ENCODE assay signal across 21 cellular contexts in genomic region chrX:57587607-57588006, GRCh38. TPM values are rescaled to one million over a fixed set of nuclear protein-coding genes. Genes with fewer than 3 reads are reported as not detected.
A peak's percentile ranks its signal among the peaks of the same experiment; 100 is the strongest.
DNase-seq lines count a peak whose midpoint lies in the region; ATAC-seq and TF ChIP-seq lines count a peak whose summit lies in the region.
"Had no signal": no experiment of that assay in that cellular context is flagged by ENCODE, and none has a peak within 500 bp of the region (broad histone marks: within the 10 kb centered on the region; RNA-seq: fewer than 3 reads in every experiment).

No MANE protein-coding gene starts in this region.

- peak; percentile 39 for DNase-seq in GM12865 (ENCODE audit: low read depth)
- DNase-seq in left ventricle myocardium inferior: no peak
- no peak for DNase-seq in GM19240 (ENCODE audit: insufficient read length, low spot score)
- no peak for DNase-seq in activated naive CD4-positive, alpha-beta T cell treated with anti-CD3 and anti-CD28 coated beads, Interleukin-2, amount 10 ng/mL, durations not matched to agents 7 days and 5 days
- DNase-seq: foreskin fibroblast; HFFc6; IMR-90; NCI-H1092 treated with DMSO at 0.1 percent for 48 hours; NCI-H2081; NK-92 treated with Interleukin-12 subunit alpha and Interleukin-12 subunit beta, amount 100 ng/mL, for 24 hours; stimulated activated CD4-positive, alpha-beta T cell treated with anti-CD3 and anti-CD28 coated beads, Interleukin-4, amount 100 ng/mL, for 4 hours had no signal

- H3K4me3 Mint-ChIP-seq in activated naive CD4-positive, alpha-beta T cell treated with anti-CD3 and anti-CD28 coated beads, Interleukin-2, amount 10 ng/mL, durations not matched to agents 7 days and 5 days: no peak overlapping the region
- H3K4me3 Mint-ChIP-seq: CD14-positive monocyte, HFFc6 had no signal

- H3K27ac Mint-ChIP-seq in activated naive CD4-positive, alpha-beta T cell treated with anti-CD3 and anti-CD28 coated beads, Interleukin-2, amount 10 ng/mL, durations not matched to agents 7 days and 5 days: no peak overlapping the region
- H3K27ac Mint-ChIP-seq: activated T-helper 2 cell treated with anti-CD3 and anti-CD28 coated beads, Interferon-gamma antibody, Interleukin-2, Interleukin-4, amounts not matched to agents 10 μg/mL and 5 μg/mL and 100 μg/mL, durations not matched to agents 14 hours and 24 hours and 36 hours; HFFc6 had no signal

- no peaks in the 10 kb centered on the region for H4K20me1 ChIP-seq in OCI-LY3 (ENCODE audit: insufficient read depth, low read length)

- H3K36me3 ChIP-seq in OCI-LY3 (replicated peaks; ENCODE audit: low read depth, low read length) (no peaks in the 10 kb centered on the region), left ventricle myocardium inferior (no peaks in the 10 kb centered on the region)

- H3K9me3 ChIP-seq in OCI-LY3 (ENCODE audit: insufficient read depth, low read length) (no peaks in the 10 kb centered on the region), left ventricle myocardium inferior (replicated peaks) (no peaks in the 10 kb centered on the region)

- H3K36me3 Mint-ChIP-seq in activated naive CD4-positive, alpha-beta T cell treated with anti-CD3 and anti-CD28 coated beads, Interleukin-2, amount 10 ng/mL, durations not matched to agents 7 days and 5 days: no peaks in the 10 kb centered on the region
- H3K36me3 Mint-ChIP-seq: CD14-positive monocyte had no signal

- H3K4me1 Mint-ChIP-seq in activated naive CD4-positive, alpha-beta T cell treated with anti-CD3 and anti-CD28 coated beads, Interleukin-2, amount 10 ng/mL, durations not matched to agents 7 days and 5 days: peaks cover 12% of the 10 kb centered on the region

- H3K4me1 ChIP-seq in OCI-LY3 (ENCODE audit: low read length) (peaks cover 17% of the 10 kb centered on the region), left ventricle myocardium inferior (peaks cover 10% of the 10 kb centered on the region)

- no peak overlapping the region for H3K4me3 ChIP-seq in GM12865 (ENCODE audit: low read depth, low read length)
- H3K4me3 ChIP-seq in OCI-LY3 (ENCODE audit: low read length): no peak overlapping the region
- H3K4me3 ChIP-seq in left ventricle myocardium inferior: no peak overlapping the region
- H3K4me3 ChIP-seq: hepatocyte, smooth muscle cell had no signal

- H2AFZ ChIP-seq in OCI-LY3 (ENCODE audit: low read depth, low read length): 0 out of 2 replicates have a peak overlapping the region, but pooled peaks have one; percentile 39
- H2AFZ ChIP-seq: hepatocyte had no signal

- TF ChIP-seq CTCF in GM12865 (IDR thresholded peaks at IDR 0.05; ENCODE audit: insufficient read depth, low read depth, low read length, missing control alignments): no peak
- TF ChIP-seq CTCF in OCI-LY3 (IDR thresholded peaks at IDR 0.05; ENCODE audit: low read depth, low read length): no peak
- TF ChIP-seq CTCF in left ventricle myocardium inferior (IDR thresholded peaks at IDR 0.05; ENCODE audit: borderline replicate concordance): no peak

- no peaks in the 10 kb centered on the region for H3K27me3 ChIP-seq in OCI-LY3 (ENCODE audit: low read depth, low read length)
- H3K27me3 ChIP-seq in left ventricle myocardium inferior (ENCODE audit: low read depth): no peaks in the 10 kb centered on the region
- H3K27me3 ChIP-seq: hepatocyte had no signal

- H3K4me2 ChIP-seq in OCI-LY3 (ENCODE audit: low read length): peak overlapping the region; percentile 43
- H3K4me2 ChIP-seq: hepatocyte, smooth muscle cell had no signal

- H3K27me3 Mint-ChIP-seq in activated naive CD4-positive, alpha-beta T cell treated with anti-CD3 and anti-CD28 coated beads, Interleukin-2, amount 10 ng/mL, durations not matched to agents 7 days and 5 days: no peaks in the 10 kb centered on the region

- H3K79me2 ChIP-seq in OCI-LY3 (ENCODE audit: low read length): peaks cover 2% of the 10 kb centered on the region
- H3K79me2 ChIP-seq: hepatocyte had no signal

- no peaks in the 10 kb centered on the region for H3K9me3 Mint-ChIP-seq in activated naive CD4-positive, alpha-beta T cell treated with anti-CD3 and anti-CD28 coated beads, Interleukin-2, amount 10 ng/mL, durations not matched to agents 7 days and 5 days
- H3K9me3 Mint-ChIP-seq: activated T-helper 2 cell treated with anti-CD3 and anti-CD28 coated beads, Interferon-gamma antibody, Interleukin-2, Interleukin-4, amounts not matched to agents 10 μg/mL and 5 μg/mL and 100 μg/mL, durations not matched to agents 14 hours and 24 hours and 36 hours; HFFc6 had no signal

- H3K9ac ChIP-seq in OCI-LY3 (ENCODE audit: low read length): no peak overlapping the region

- ATAC-seq in GM18861 (IDR thresholded peaks at IDR 0.05; ENCODE audit: unreplicated experiment) (peak; percentile 42), HG03103 (IDR thresholded peaks at IDR 0.05; ENCODE audit: low read depth, unreplicated experiment) (peak; percentile 52), HG02759 (IDR thresholded peaks at IDR 0.05; ENCODE audit: unreplicated experiment) (no peak)

- CTCF ChIA-PET in activated naive CD4-positive, alpha-beta T cell treated with anti-CD3 and anti-CD28 coated beads, Interleukin-2, amount 10 ng/mL, durations not matched to agents 7 days and 5 days (lab: Charles Lee): no interaction called here

- H3K27ac ChIP-seq in OCI-LY3 (ENCODE audit: low read length) (no peak overlapping the region), left ventricle myocardium inferior (replicated peaks) (no peak overlapping the region)
- H3K27ac ChIP-seq: epithelial cell of prostate, hepatocyte, HL-60 had no signal

- intact Hi-C loops in left ventricle myocardium inferior (cut with micrococcal nuclease): no loop called here

RNA-seq across cellular contexts. Expression of gene ZXDB, which starts 4.2 kb away (rescaled TPM):
- 5.7 TPM for total RNA-seq in left ventricle myocardium inferior
